ENCODE assay signal across 22 cellular contexts in genomic region chr10:74373059-74373458, GRCh38.
"Had no signal": no experiment of that assay in that cellular context is flagged by ENCODE, and none has a peak within 500 bp of the region (broad histone marks: within the 10 kb centered on the region; RNA-seq: fewer than 3 reads in every experiment).

No MANE protein-coding gene starts in this region.

- DNase-seq: effector CD8-positive, alpha-beta T cell; endodermal cell; gastrocnemius medialis; heart left ventricle; kidney; natural killer cell; pancreas; right lobe of liver; small intestine; stimulated activated CD4-positive, alpha-beta T cell treated with anti-CD3 and anti-CD28 coated beads, Interleukin-15, amount 100 ng/mL, for 24 hours; stimulated activated CD4-positive, alpha-beta T cell treated with anti-CD3 and anti-CD28 coated beads, Interleukin-2, amount 100 ng/mL, for 48 hours; stimulated activated naive CD4-positive, alpha-beta T cell; stimulated activated naive CD8-positive, alpha-beta T cell treated with anti-CD3 and anti-CD28 coated beads, Interleukin-15, amount 100 ng/mL, for 72 hours; transverse colon; upper lobe of right lung; uterus had no signal

- H3K79me2 ChIP-seq: hepatocyte had no signal

- ATAC-seq: esophagus mucosa; gastrocnemius medialis; heart left ventricle; left lobe of liver; natural killer cell; pancreas; right lobe of liver; stimulated activated naive CD8-positive, alpha-beta T cell treated with anti-CD3 and anti-CD28 coated beads, Interleukin-15, amount 100 ng/mL, for 72 hours; upper lobe of right lung had no signal

- H2AFZ ChIP-seq: hepatocyte had no signal

- H3K27ac ChIP-seq: epithelial cell of prostate, gastrocnemius medialis, heart left ventricle, hepatocyte, pancreas, right lobe of liver, suprapubic skin, transverse colon, upper lobe of right lung, uterus had no signal

- H3K36me3 ChIP-seq: gastrocnemius medialis, heart left ventricle, pancreas, right lobe of liver, transverse colon, upper lobe of right lung, uterus had no signal

- H3K4me1 ChIP-seq: gastrocnemius medialis, pancreas, right lobe of liver, suprapubic skin, transverse colon, upper lobe of right lung, uterus had no signal

- H3K9me3 ChIP-seq: gastrocnemius medialis, heart left ventricle, pancreas, right lobe of liver, suprapubic skin, transverse colon, upper lobe of right lung, uterus had no signal

- H3K4me2 ChIP-seq: hepatocyte had no signal

- H3K4me3 ChIP-seq: gastrocnemius medialis, heart left ventricle, hepatocyte, lung, pancreas, right lobe of liver, suprapubic skin, transverse colon, upper lobe of right lung, uterus had no signal

- H3K27me3 ChIP-seq: gastrocnemius medialis, heart left ventricle, hepatocyte, pancreas, right lobe of liver, suprapubic skin, transverse colon, upper lobe of right lung, uterus had no signal
